Comparison of ENCODE assay signal across 22 cellular contexts in genomic region chr4:183434264-183435045, GRCh38. TPM values are rescaled to one million over a fixed set of nuclear protein-coding genes. Genes with fewer than 3 reads are reported as not detected.
DNase-seq lines count a peak whose midpoint lies in the region; ATAC-seq and TF ChIP-seq lines count a peak whose summit lies in the region.
"Had no signal": no experiment of that assay in that cellular context is flagged by ENCODE, and none has a peak within 500 bp of the region (broad histone marks: within the 10 kb centered on the region; RNA-seq: fewer than 3 reads in every experiment).

No MANE protein-coding gene starts in this region.

- TF ChIP-seq CTCF in Panc1 (IDR thresholded peaks at IDR 0.05) (no peak), type B pancreatic cell (conservative IDR thresholded peaks at IDR 0.05) (no peak)

- H3K9me3 Mint-ChIP-seq in stimulated activated naive CD8-positive, alpha-beta T cell treated with anti-CD3 and anti-CD28 coated beads, Interleukin-15, amount 100 ng/mL, for 72 hours = no peaks in the 10 kb centered on the region
- peaks cover 8% of the 10 kb centered on the region for H3K9me3 Mint-ChIP-seq in type B pancreatic cell
- H3K9me3 Mint-ChIP-seq in activated CD4-positive, alpha-beta memory T cell treated with anti-CD3 and anti-CD28 coated beads, Interleukin-2, amount 10 ng/mL, durations not matched to agents 7 days and 5 days = no peaks in the 10 kb centered on the region
- H3K9me3 Mint-ChIP-seq: memory B cell; naive thymus-derived CD8-positive, alpha-beta T cell had no signal

- H3K4me1 Mint-ChIP-seq in stimulated activated naive CD8-positive, alpha-beta T cell treated with anti-CD3 and anti-CD28 coated beads, Interleukin-15, amount 100 ng/mL, for 72 hours = peaks cover 30% of the 10 kb centered on the region
- peaks cover 18% of the 10 kb centered on the region for H3K4me1 Mint-ChIP-seq in type B pancreatic cell (ENCODE audit: unreplicated experiment)
- H3K4me1 Mint-ChIP-seq in activated CD4-positive, alpha-beta memory T cell treated with anti-CD3 and anti-CD28 coated beads, Interleukin-2, amount 10 ng/mL, durations not matched to agents 7 days and 5 days = peaks cover 24% of the 10 kb centered on the region

- POLR2A ChIA-PET in Panc1 (lab: Charles Lee) = interaction anchor here (0.6 kb wide), 1 partner anchor 10 kb away, joined by 3 read pairs; no protein-coding TSS in a partner anchor
- POLR2A ChIA-PET in activated CD4-positive, alpha-beta memory T cell treated with anti-CD3 and anti-CD28 coated beads, Interleukin-2, amount 10 ng/mL, durations not matched to agents 7 days and 5 days (lab: Charles Lee) = interaction anchor here (2.4 kb wide), 1 partner anchor 9 kb away, joined by 16 read pairs; the partner anchor contains the start of gene CDKN2AIP

- peak overlapping the region; percentile 5 for H3K27ac ChIP-seq in Panc1 (ENCODE audit: low read length)
- H3K27ac ChIP-seq: parathyroid adenoma, RWPE1, thoracic aorta had no signal

- H3K36me3 Mint-ChIP-seq in type B pancreatic cell = no peaks in the 10 kb centered on the region
- no peaks in the 10 kb centered on the region for H3K36me3 Mint-ChIP-seq in activated CD4-positive, alpha-beta memory T cell treated with anti-CD3 and anti-CD28 coated beads, Interleukin-2, amount 10 ng/mL, durations not matched to agents 7 days and 5 days (ENCODE audit: low read depth)
- H3K36me3 Mint-ChIP-seq: memory B cell; naive thymus-derived CD8-positive, alpha-beta T cell had no signal

- intact Hi-C loops in Panc1 (cut with micrococcal nuclease; ENCODE audit: unreplicated experiment) = no loop called here

- no peak overlapping the region for H3K4me3 Mint-ChIP-seq in stimulated activated naive CD8-positive, alpha-beta T cell treated with anti-CD3 and anti-CD28 coated beads, Interleukin-15, amount 100 ng/mL, for 72 hours
- H3K4me3 Mint-ChIP-seq in type B pancreatic cell = no peak overlapping the region
- no peak overlapping the region for H3K4me3 Mint-ChIP-seq in activated CD4-positive, alpha-beta memory T cell treated with anti-CD3 and anti-CD28 coated beads, Interleukin-2, amount 10 ng/mL, durations not matched to agents 7 days and 5 days
- H3K4me3 Mint-ChIP-seq: memory B cell; naive thymus-derived CD8-positive, alpha-beta T cell had no signal

- peaks cover 14% of the 10 kb centered on the region for H3K4me1 ChIP-seq in Panc1 (ENCODE audit: control insufficient read depth, insufficient read depth, low read length)
- H3K4me1 ChIP-seq: parathyroid adenoma had no signal

- in situ Hi-C loops in Panc1 (cut with HindIII; ENCODE audit: low pct_unique_long_range_greater_than_20kb, low sequenced_read_pairs) = no loop called here

- H3K27ac Mint-ChIP-seq in stimulated activated naive CD8-positive, alpha-beta T cell treated with anti-CD3 and anti-CD28 coated beads, Interleukin-15, amount 100 ng/mL, for 72 hours = no peak overlapping the region
- H3K27ac Mint-ChIP-seq in type B pancreatic cell = no peak overlapping the region
- H3K27ac Mint-ChIP-seq in activated CD4-positive, alpha-beta memory T cell treated with anti-CD3 and anti-CD28 coated beads, Interleukin-2, amount 10 ng/mL, durations not matched to agents 7 days and 5 days = no peak overlapping the region
- H3K27ac Mint-ChIP-seq: memory B cell had no signal

- CTCF ChIA-PET in Panc1 (lab: Charles Lee) = no interaction called here
- CTCF ChIA-PET in activated CD4-positive, alpha-beta memory T cell treated with anti-CD3 and anti-CD28 coated beads, Interleukin-2, amount 10 ng/mL, durations not matched to agents 7 days and 5 days (lab: Charles Lee) = no interaction called here

- H3K9me3 ChIP-seq in Panc1 (ENCODE audit: control insufficient read depth, insufficient read depth, low read depth, low read length) = no peaks in the 10 kb centered on the region
- H3K9me3 ChIP-seq: thoracic aorta had no signal

- no peak overlapping the region for H3K4me3 ChIP-seq in Panc1 (ENCODE audit: low read depth in 2 of 2, low read length in 2 of 2)
- H3K4me3 ChIP-seq: thoracic aorta had no signal

- BruUV-seq in Panc1 (replicated peaks; lab: Mats Ljungman, UMichigan) = no TSS peak

- peak; percentile 30 for ATAC-seq in stimulated activated naive CD8-positive, alpha-beta T cell treated with anti-CD3 and anti-CD28 coated beads, Interleukin-15, Interleukin-2, amounts not matched to agents 100 U/mL and 50 U/mL, for 24 hours
- no peak for ATAC-seq in stimulated activated naive CD8-positive, alpha-beta T cell treated with anti-CD3 and anti-CD28 coated beads, Interleukin-15, amount 100 ng/mL, for 72 hours
- ATAC-seq in Panc1 = no peak
- ATAC-seq: left cardiac atrium; naive thymus-derived CD8-positive, alpha-beta T cell; sciatic nerve had no signal

- no peaks in the 10 kb centered on the region for H3K27me3 Mint-ChIP-seq in stimulated activated naive CD8-positive, alpha-beta T cell treated with anti-CD3 and anti-CD28 coated beads, Interleukin-15, amount 100 ng/mL, for 72 hours
- H3K27me3 Mint-ChIP-seq in type B pancreatic cell = no peaks in the 10 kb centered on the region
- no peaks in the 10 kb centered on the region for H3K27me3 Mint-ChIP-seq in activated CD4-positive, alpha-beta memory T cell treated with anti-CD3 and anti-CD28 coated beads, Interleukin-2, amount 10 ng/mL, durations not matched to agents 7 days and 5 days
- H3K27me3 Mint-ChIP-seq: naive thymus-derived CD8-positive, alpha-beta T cell had no signal

- no peaks in the 10 kb centered on the region for H3K27me3 ChIP-seq in Panc1 (ENCODE audit: control insufficient read depth, insufficient read depth, low read length)

- DNase-seq in stimulated activated naive CD8-positive, alpha-beta T cell treated with anti-CD3 and anti-CD28 coated beads, Interleukin-15, Interleukin-2, amounts not matched to agents 100 U/mL and 50 U/mL, for 24 hours = no peak
- DNase-seq in stimulated activated naive CD8-positive, alpha-beta T cell treated with anti-CD3 and anti-CD28 coated beads, Interleukin-15, amount 100 ng/mL, for 72 hours = no peak
- no peak for DNase-seq in Panc1 (ENCODE audit: low read depth, low spot score)
- peak; percentile 33 for DNase-seq in kidney tubule cell (ENCODE audit: low spot score)
- DNase-seq in type B pancreatic cell (ENCODE audit: extremely low spot score, unreplicated experiment) = peak; percentile 45
- DNase-seq in SIG-M5 (lab: John Stamatoyannopoulos, UW) = no peak
- DNase-seq in activated CD4-positive, alpha-beta memory T cell treated with anti-CD3 and anti-CD28 coated beads, Interleukin-2, amount 10 ng/mL, durations not matched to agents 7 days and 5 days = no peak
- no peak for DNase-seq in GM19238 (ENCODE audit: insufficient read length, low spot score)
- DNase-seq: activated CD4-positive, alpha-beta T cell treated with anti-CD3 and anti-CD28 coated beads, Interleukin-2, amount 50 U/mL, for 4 hours; activated gamma-delta T cell; GF-D8; KBM-7; left cardiac atrium; naive thymus-derived CD8-positive, alpha-beta T cell; NCI-H187 treated with DMSO at 0.1 percent for 48 hours; NCI-H510A; T-helper 9 cell had no signal

- H3K36me3 ChIP-seq in Panc1 (ENCODE audit: control insufficient read depth, insufficient read depth, low read length) = no peaks in the 10 kb centered on the region
- H3K36me3 ChIP-seq: thoracic aorta had no signal

RNA-seq across cellular contexts. Expression of gene CDKN2AIP, which starts 10.0 kb away (rescaled TPM):
- total RNA-seq in Panc1 (2021; ENCODE audit: unreplicated experiment) (21.1 TPM), type B pancreatic cell (ENCODE audit: low replicate concordance) (29.7 and 57.5 TPM in 2 replicates)
- polyA plus RNA-seq in Panc1 (2012; ENCODE audit: insufficient read length) = 22.8 TPM
- total RNA-seq in activated CD4-positive, alpha-beta memory T cell treated with anti-CD3 and anti-CD28 coated beads, Interleukin-2, amount 10 ng/mL, durations not matched to agents 7 days and 5 days = 10 to 100 TPM; 30.5 to 30.9 TPM

Comparison
In these comparisons a context has a peak if more than half of its experiments do, and no peak if none do; other contexts are left out.
1. DNase-seq: peak in kidney tubule cell (single experiment) and type B pancreatic cell (single experiment); none in stimulated activated naive CD8-positive, alpha-beta T cell treated with anti-CD3 and anti-CD28 coated beads, Interleukin-15, Interleukin-2, amounts not matched to agents 100 U/mL and 50 U/mL, for 24 hours (single experiment), stimulated activated naive CD8-positive, alpha-beta T cell treated with anti-CD3 and anti-CD28 coated beads, Interleukin-15, amount 100 ng/mL, for 72 hours (0 of 2), Panc1 (single experiment), SIG-M5 (single experiment), activated CD4-positive, alpha-beta memory T cell treated with anti-CD3 and anti-CD28 coated beads, Interleukin-2, amount 10 ng/mL, durations not matched to agents 7 days and 5 days (single experiment) and GM19238 (single experiment).